Comparison of ENCODE assay signal across 17 cellular contexts in genomic region chr4:186624951-186625350, GRCh38.
DNase-seq lines count a peak whose midpoint lies in the region; ATAC-seq, FAIRE-seq and TF ChIP-seq lines count a peak whose summit lies in the region.
"Had no signal": no experiment of that assay in that cellular context is flagged by ENCODE, and none has a peak within 500 bp of the region (broad histone marks: within the 10 kb centered on the region; RNA-seq: fewer than 3 reads in every experiment).

No MANE protein-coding gene starts in this region.

- peaks cover 9% of the 10 kb centered on the region for H3K9me3 Mint-ChIP-seq in activated CD8-positive, alpha-beta T cell treated with anti-CD3 and anti-CD28 coated beads, Interleukin-2, amount 10 ng/mL, durations not matched to agents 7 days and 5 days (ENCODE audit: insufficient read depth)

- no peak overlapping the region for H3K27ac Mint-ChIP-seq in activated CD8-positive, alpha-beta T cell treated with anti-CD3 and anti-CD28 coated beads, Interleukin-2, amount 10 ng/mL, durations not matched to agents 7 days and 5 days
- H3K27ac Mint-ChIP-seq: progenitor cell of endocrine pancreas; stimulated activated effector memory CD8-positive, alpha-beta T cell treated with anti-CD3 and anti-CD28 coated beads, Interleukin-12 subunit alpha, Interleukin-12 subunit beta, amount 100 ng/mL, for 72 hours had no signal

- H3K36me3 ChIP-seq in ectodermal cell (ENCODE audit: control insufficient read depth, insufficient read depth, low read length) (peaks cover 32% of the 10 kb centered on the region), stomach (peaks cover 0 to 61% (median 54%) of the 10 kb centered on the region in 4 donors)

- H3K36me3 Mint-ChIP-seq in activated CD8-positive, alpha-beta T cell treated with anti-CD3 and anti-CD28 coated beads, Interleukin-2, amount 10 ng/mL, durations not matched to agents 7 days and 5 days (ENCODE audit: low read depth) = no peaks in the 10 kb centered on the region
- H3K36me3 Mint-ChIP-seq: stimulated activated effector memory CD8-positive, alpha-beta T cell treated with anti-CD3 and anti-CD28 coated beads, Interleukin-12 subunit alpha, Interleukin-12 subunit beta, amount 100 ng/mL, for 72 hours had no signal

- H3K4me1 ChIP-seq in ectodermal cell (ENCODE audit: control insufficient read depth, insufficient read depth, low read length) = peaks cover 9% of the 10 kb centered on the region
- no peaks in the 10 kb centered on the region for H3K4me1 ChIP-seq in stomach

- no peaks in the 10 kb centered on the region for H3K27me3 ChIP-seq in ectodermal cell (ENCODE audit: control insufficient read depth, insufficient read depth, low read length, poor library complexity, severe bottlenecking)
- no peaks in the 10 kb centered on the region for H3K27me3 ChIP-seq in stomach

- no peaks in the 10 kb centered on the region for H3K27me3 Mint-ChIP-seq in activated CD8-positive, alpha-beta T cell treated with anti-CD3 and anti-CD28 coated beads, Interleukin-2, amount 10 ng/mL, durations not matched to agents 7 days and 5 days (ENCODE audit: low read depth)
- H3K27me3 Mint-ChIP-seq: progenitor cell of endocrine pancreas had no signal

- no peak for TF ChIP-seq EP300 in stomach (IDR thresholded peaks at IDR 0.05)

- no peak for TF ChIP-seq POLR2A in stomach (IDR thresholded peaks at IDR 0.05)

- peak; percentile 80 for FAIRE-seq in HTR-8/SVneo (lab: Jason Lieb, UNC)
- FAIRE-seq: endometrium had no signal

- peaks cover 11% of the 10 kb centered on the region for H3K4me1 Mint-ChIP-seq in activated CD8-positive, alpha-beta T cell treated with anti-CD3 and anti-CD28 coated beads, Interleukin-2, amount 10 ng/mL, durations not matched to agents 7 days and 5 days (ENCODE audit: low read depth)
- H3K4me1 Mint-ChIP-seq: stimulated activated effector memory CD8-positive, alpha-beta T cell treated with anti-CD3 and anti-CD28 coated beads, Interleukin-12 subunit alpha, Interleukin-12 subunit beta, amount 100 ng/mL, for 72 hours had no signal

- H3K4me3 Mint-ChIP-seq in activated CD8-positive, alpha-beta T cell treated with anti-CD3 and anti-CD28 coated beads, Interleukin-2, amount 10 ng/mL, durations not matched to agents 7 days and 5 days = no peak overlapping the region
- H3K4me3 Mint-ChIP-seq: activated T-cell treated with anti-CD3 and anti-CD28 coated beads, Interleukin-2, amount 50 U/mL, for 4 hours; stimulated activated effector memory CD8-positive, alpha-beta T cell treated with anti-CD3 and anti-CD28 coated beads, Interleukin-12 subunit alpha, Interleukin-12 subunit beta, amount 100 ng/mL, for 72 hours had no signal

- H3K9me3 ChIP-seq in ectodermal cell (ENCODE audit: control insufficient read depth, low read length) (no peaks in the 10 kb centered on the region), stomach (no peaks in the 10 kb centered on the region)

- CTCF ChIA-PET in AG04449 (lab: Yijun Ruan, JAX) = no interaction called here
- CTCF ChIA-PET in activated CD8-positive, alpha-beta T cell treated with anti-CD3 and anti-CD28 coated beads, Interleukin-2, amount 10 ng/mL, durations not matched to agents 7 days and 5 days (lab: Charles Lee) = no interaction called here

- H3K27ac ChIP-seq in ectodermal cell (ENCODE audit: insufficient read depth, low read depth, low read length, poor library complexity, severe bottlenecking) (peak overlapping the region; percentile 32), stomach (no peak overlapping the region)
- H3K27ac ChIP-seq: C4-2B had no signal

- intact Hi-C loops in stomach (cut with DNase I; ENCODE audit: low total_unique reads) = no loop called here

- POLR2A ChIA-PET in AG04449 (lab: Yijun Ruan, JAX) = no interaction called here
- POLR2A ChIA-PET in activated CD8-positive, alpha-beta T cell treated with anti-CD3 and anti-CD28 coated beads, Interleukin-2, amount 10 ng/mL, durations not matched to agents 7 days and 5 days (lab: Charles Lee) = no interaction called here

- WGBS in ectodermal cell, 2 experiments = 100% methylated on average over 1 of the region's 1 CpG
- 72 to 89% (median 86%) methylated on average over 1 of the region's 1 CpG for WGBS in stomach, 5 donors

- ATAC-seq in activated CD8-positive, alpha-beta T cell treated with anti-CD3 and anti-CD28 coated beads, Interleukin-2, amount 10 ng/mL, durations not matched to agents 7 days and 5 days = no peak
- ATAC-seq: activated T-cell treated with anti-CD3 and anti-CD28 coated beads, Interleukin-2, amount 50 U/mL, for 4 hours; stimulated activated effector memory CD8-positive, alpha-beta T cell treated with anti-CD3 and anti-CD28 coated beads, Interleukin-12 subunit alpha, Interleukin-12 subunit beta, amount 100 ng/mL, for 72 hours had no signal

- TF ChIP-seq CTCF in AG04449 (IDR thresholded peaks at IDR 0.05; ENCODE audit: insufficient read depth, low read length, missing control alignments) = no peak
- no peak for TF ChIP-seq CTCF in stomach (IDR thresholded peaks at IDR 0.05)

- no peak overlapping the region for H3K4me3 ChIP-seq in AG04449 (ENCODE audit: low read depth, low read length)
- H3K4me3 ChIP-seq in ectodermal cell (ENCODE audit: insufficient read depth, low read depth, low read length) = no peak overlapping the region
- no peak overlapping the region for H3K4me3 ChIP-seq in stomach

- DNase-seq in AG04449 (ENCODE audit: low read depth, low spot score) (peak; percentile 85), HTR-8/SVneo (ENCODE audit: insufficient read length, low spot score) (peak; percentile 73), myocyte (ENCODE audit: low read depth) (peak; percentile 64), Kasumi-1 (lab: John Stamatoyannopoulos, UW) (no peak), stomach (no peak), anterior cingulate cortex (lab: John Stamatoyannopoulos, UW) (no peak)
- no peak for DNase-seq in activated CD8-positive, alpha-beta T cell treated with anti-CD3 and anti-CD28 coated beads, Interleukin-2, amount 10 ng/mL, durations not matched to agents 7 days and 5 days
- DNase-seq: activated CD4-positive, CD25-positive, alpha-beta regulatory T cell treated with anti-CD3 and anti-CD28 coated beads, Interleukin-2, amount 50 U/mL, for 72 hours; activated T-cell treated with anti-CD3 and anti-CD28 coated beads, Interleukin-2, amount 50 U/mL, for 4 hours; aorta; stimulated activated CD4-positive, alpha-beta T cell treated with anti-CD3 and anti-CD28 coated beads, Interleukin-4, amount 100 ng/mL, for 1 hour; T-helper 1 cell had no signal

Comparison
In these comparisons a context has a peak if more than half of its experiments do, and no peak if none do; other contexts are left out.
1. DNase-seq: peak in AG04449 (single experiment), HTR-8/SVneo (single experiment) and myocyte (single experiment); none in Kasumi-1 (0 of 2), activated CD8-positive, alpha-beta T cell treated with anti-CD3 and anti-CD28 coated beads, Interleukin-2, amount 10 ng/mL, durations not matched to agents 7 days and 5 days (single experiment), stomach (single experiment) and anterior cingulate cortex (0 of 58).